Comparison of ENCODE assay signal across 1 cellular context in genomic region chr17:81487487-81488275, GRCh38.
TF ChIP-seq lines count a peak whose summit lies in the region.

No MANE protein-coding gene starts in this region.

TF ChIP-seq in WTC11, 78 proteins besides CTCF, POLR2A, EP300 and RAD21 (continued from another document and continues in another):
- TF ChIP-seq, protein P1, sequence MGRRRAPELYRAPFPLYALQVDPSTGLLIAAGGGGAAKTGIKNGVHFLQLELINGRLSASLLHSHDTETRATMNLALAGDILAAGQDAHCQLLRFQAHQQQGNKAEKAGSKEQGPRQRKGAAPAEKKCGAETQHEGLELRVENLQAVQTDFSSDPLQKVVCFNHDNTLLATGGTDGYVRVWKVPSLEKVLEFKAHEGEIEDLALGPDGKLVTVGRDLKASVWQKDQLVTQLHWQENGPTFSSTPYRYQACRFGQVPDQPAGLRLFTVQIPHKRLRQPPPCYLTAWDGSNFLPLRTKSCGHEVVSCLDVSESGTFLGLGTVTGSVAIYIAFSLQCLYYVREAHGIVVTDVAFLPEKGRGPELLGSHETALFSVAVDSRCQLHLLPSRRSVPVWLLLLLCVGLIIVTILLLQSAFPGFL (CRISPR knock-in tag; IDR thresholded peaks at IDR 0.05; ENCODE audit: borderline replicate concordance), result no peak
- TF ChIP-seq NFYB (CRISPR knock-in tag; conservative IDR thresholded peaks at IDR 0.05; ENCODE audit: low read depth), result peak; percentile 75
- no peak for TF ChIP-seq RORB (CRISPR knock-in tag; IDR thresholded peaks at IDR 0.05)
- no peak for TF ChIP-seq ZSCAN18 (CRISPR knock-in tag; IDR thresholded peaks at IDR 0.05)
- TF ChIP-seq FOXK1 (CRISPR knock-in tag; IDR thresholded peaks at IDR 0.05), result peak; percentile 65
- no peak for TF ChIP-seq NR1H2 (CRISPR knock-in tag; IDR thresholded peaks at IDR 0.05)
- TF ChIP-seq SMAD3 (CRISPR knock-in tag; IDR thresholded peaks at IDR 0.05; ENCODE audit: borderline replicate concordance), result no peak
- 0 out of 2 replicates have a peak, but pooled peaks have one; percentile 34 for TF ChIP-seq USF2 (CRISPR knock-in tag; IDR thresholded peaks at IDR 0.05)
- no peak for TF ChIP-seq ZNF121 (CRISPR knock-in tag; IDR thresholded peaks at IDR 0.05)
- TF ChIP-seq ZNF219 (CRISPR knock-in tag; IDR thresholded peaks at IDR 0.05; ENCODE audit: borderline replicate concordance), result no peak
- TF ChIP-seq ZNF138 (CRISPR knock-in tag; conservative IDR thresholded peaks at IDR 0.05), result 0 out of 2 replicates have a peak, but pooled peaks have one; percentile 24
- TF ChIP-seq, protein P2, sequence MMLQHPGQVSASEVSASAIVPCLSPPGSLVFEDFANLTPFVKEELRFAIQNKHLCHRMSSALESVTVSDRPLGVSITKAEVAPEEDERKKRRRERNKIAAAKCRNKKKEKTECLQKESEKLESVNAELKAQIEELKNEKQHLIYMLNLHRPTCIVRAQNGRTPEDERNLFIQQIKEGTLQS (CRISPR knock-in tag; conservative IDR thresholded peaks at IDR 0.05), result no peak
- no peak for TF ChIP-seq ATF1 (CRISPR knock-in tag; IDR thresholded peaks at IDR 0.05)
- TF ChIP-seq, protein P3, sequence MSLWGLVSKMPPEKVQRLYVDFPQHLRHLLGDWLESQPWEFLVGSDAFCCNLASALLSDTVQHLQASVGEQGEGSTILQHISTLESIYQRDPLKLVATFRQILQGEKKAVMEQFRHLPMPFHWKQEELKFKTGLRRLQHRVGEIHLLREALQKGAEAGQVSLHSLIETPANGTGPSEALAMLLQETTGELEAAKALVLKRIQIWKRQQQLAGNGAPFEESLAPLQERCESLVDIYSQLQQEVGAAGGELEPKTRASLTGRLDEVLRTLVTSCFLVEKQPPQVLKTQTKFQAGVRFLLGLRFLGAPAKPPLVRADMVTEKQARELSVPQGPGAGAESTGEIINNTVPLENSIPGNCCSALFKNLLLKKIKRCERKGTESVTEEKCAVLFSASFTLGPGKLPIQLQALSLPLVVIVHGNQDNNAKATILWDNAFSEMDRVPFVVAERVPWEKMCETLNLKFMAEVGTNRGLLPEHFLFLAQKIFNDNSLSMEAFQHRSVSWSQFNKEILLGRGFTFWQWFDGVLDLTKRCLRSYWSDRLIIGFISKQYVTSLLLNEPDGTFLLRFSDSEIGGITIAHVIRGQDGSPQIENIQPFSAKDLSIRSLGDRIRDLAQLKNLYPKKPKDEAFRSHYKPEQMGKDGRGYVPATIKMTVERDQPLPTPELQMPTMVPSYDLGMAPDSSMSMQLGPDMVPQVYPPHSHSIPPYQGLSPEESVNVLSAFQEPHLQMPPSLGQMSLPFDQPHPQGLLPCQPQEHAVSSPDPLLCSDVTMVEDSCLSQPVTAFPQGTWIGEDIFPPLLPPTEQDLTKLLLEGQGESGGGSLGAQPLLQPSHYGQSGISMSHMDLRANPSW (CRISPR knock-in tag; conservative IDR thresholded peaks at IDR 0.05; ENCODE audit: low read depth), result no peak
- peak; percentile 69 for TF ChIP-seq E2F5 (CRISPR knock-in tag; IDR thresholded peaks at IDR 0.05)
- TF ChIP-seq, protein P4, sequence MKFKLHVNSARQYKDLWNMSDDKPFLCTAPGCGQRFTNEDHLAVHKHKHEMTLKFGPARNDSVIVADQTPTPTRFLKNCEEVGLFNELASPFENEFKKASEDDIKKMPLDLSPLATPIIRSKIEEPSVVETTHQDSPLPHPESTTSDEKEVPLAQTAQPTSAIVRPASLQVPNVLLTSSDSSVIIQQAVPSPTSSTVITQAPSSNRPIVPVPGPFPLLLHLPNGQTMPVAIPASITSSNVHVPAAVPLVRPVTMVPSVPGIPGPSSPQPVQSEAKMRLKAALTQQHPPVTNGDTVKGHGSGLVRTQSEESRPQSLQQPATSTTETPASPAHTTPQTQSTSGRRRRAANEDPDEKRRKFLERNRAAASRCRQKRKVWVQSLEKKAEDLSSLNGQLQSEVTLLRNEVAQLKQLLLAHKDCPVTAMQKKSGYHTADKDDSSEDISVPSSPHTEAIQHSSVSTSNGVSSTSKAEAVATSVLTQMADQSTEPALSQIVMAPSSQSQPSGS (CRISPR knock-in tag; IDR thresholded peaks at IDR 0.05; ENCODE audit: borderline replicate concordance, low read depth), result no peak
- TF ChIP-seq EMX1 (CRISPR knock-in tag; IDR thresholded peaks at IDR 0.05), result no peak
- TF ChIP-seq IRF1 (CRISPR knock-in tag; IDR thresholded peaks at IDR 0.05), result peak; percentile 78; the same call in 1 of the 2 replicates
- no peak for TF ChIP-seq ELF4 (CRISPR knock-in tag; IDR thresholded peaks at IDR 0.05; ENCODE audit: low read depth)
- TF ChIP-seq, protein P5, sequence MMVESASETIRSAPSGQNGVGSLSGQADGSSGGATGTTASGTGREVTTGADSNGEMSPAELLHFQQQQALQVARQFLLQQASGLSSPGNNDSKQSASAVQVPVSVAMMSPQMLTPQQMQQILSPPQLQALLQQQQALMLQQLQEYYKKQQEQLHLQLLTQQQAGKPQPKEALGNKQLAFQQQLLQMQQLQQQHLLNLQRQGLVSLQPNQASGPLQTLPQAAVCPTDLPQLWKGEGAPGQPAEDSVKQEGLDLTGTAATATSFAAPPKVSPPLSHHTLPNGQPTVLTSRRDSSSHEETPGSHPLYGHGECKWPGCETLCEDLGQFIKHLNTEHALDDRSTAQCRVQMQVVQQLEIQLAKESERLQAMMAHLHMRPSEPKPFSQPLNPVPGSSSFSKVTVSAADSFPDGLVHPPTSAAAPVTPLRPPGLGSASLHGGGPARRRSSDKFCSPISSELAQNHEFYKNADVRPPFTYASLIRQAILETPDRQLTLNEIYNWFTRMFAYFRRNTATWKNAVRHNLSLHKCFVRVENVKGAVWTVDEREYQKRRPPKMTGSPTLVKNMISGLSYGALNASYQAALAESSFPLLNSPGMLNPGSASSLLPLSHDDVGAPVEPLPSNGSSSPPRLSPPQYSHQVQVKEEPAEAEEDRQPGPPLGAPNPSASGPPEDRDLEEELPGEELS (CRISPR knock-in tag; IDR thresholded peaks at IDR 0.05), result peak; percentile 78; the same call in 1 of the 2 replicates
- TF ChIP-seq HMGA2 (CRISPR knock-in tag; IDR thresholded peaks at IDR 0.05), result no peak
- TF ChIP-seq ARID4B (CRISPR knock-in tag; IDR thresholded peaks at IDR 0.05; ENCODE audit: borderline replicate concordance), result 0 out of 2 replicates have a peak, but pooled peaks have one; percentile 9
- TF ChIP-seq KAT7 (CRISPR knock-in tag; IDR thresholded peaks at IDR 0.05; ENCODE audit: borderline replicate concordance), result no peak
- TF ChIP-seq TCF7 (CRISPR knock-in tag; IDR thresholded peaks at IDR 0.05; ENCODE audit: low read depth), result no peak
- 0 out of 2 replicates have a peak, but pooled peaks have one; percentile 35 for TF ChIP-seq GTF2I (CRISPR knock-in tag; conservative IDR thresholded peaks at IDR 0.05)
- TF ChIP-seq, protein P6, sequence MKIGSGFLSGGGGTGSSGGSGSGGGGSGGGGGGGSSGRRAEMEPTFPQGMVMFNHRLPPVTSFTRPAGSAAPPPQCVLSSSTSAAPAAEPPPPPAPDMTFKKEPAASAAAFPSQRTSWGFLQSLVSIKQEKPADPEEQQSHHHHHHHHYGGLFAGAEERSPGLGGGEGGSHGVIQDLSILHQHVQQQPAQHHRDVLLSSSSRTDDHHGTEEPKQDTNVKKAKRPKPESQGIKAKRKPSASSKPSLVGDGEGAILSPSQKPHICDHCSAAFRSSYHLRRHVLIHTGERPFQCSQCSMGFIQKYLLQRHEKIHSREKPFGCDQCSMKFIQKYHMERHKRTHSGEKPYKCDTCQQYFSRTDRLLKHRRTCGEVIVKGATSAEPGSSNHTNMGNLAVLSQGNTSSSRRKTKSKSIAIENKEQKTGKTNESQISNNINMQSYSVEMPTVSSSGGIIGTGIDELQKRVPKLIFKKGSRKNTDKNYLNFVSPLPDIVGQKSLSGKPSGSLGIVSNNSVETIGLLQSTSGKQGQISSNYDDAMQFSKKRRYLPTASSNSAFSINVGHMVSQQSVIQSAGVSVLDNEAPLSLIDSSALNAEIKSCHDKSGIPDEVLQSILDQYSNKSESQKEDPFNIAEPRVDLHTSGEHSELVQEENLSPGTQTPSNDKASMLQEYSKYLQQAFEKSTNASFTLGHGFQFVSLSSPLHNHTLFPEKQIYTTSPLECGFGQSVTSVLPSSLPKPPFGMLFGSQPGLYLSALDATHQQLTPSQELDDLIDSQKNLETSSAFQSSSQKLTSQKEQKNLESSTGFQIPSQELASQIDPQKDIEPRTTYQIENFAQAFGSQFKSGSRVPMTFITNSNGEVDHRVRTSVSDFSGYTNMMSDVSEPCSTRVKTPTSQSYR (CRISPR knock-in tag; IDR thresholded peaks at IDR 0.05), result no peak
- TF ChIP-seq ZBTB43 (CRISPR knock-in tag; IDR thresholded peaks at IDR 0.05), result no peak
- 0 out of 2 replicates have a peak, but pooled peaks have one; percentile 24 for TF ChIP-seq ZBTB21 (CRISPR knock-in tag; IDR thresholded peaks at IDR 0.05; ENCODE audit: borderline replicate concordance)
- TF ChIP-seq ESRRA (CRISPR knock-in tag; IDR thresholded peaks at IDR 0.05; ENCODE audit: borderline replicate concordance), result 0 out of 2 replicates have a peak, but pooled peaks have one; percentile 43
- no peak for TF ChIP-seq OVOL2 (CRISPR knock-in tag; IDR thresholded peaks at IDR 0.05; ENCODE audit: borderline replicate concordance)
- TF ChIP-seq, protein P7, sequence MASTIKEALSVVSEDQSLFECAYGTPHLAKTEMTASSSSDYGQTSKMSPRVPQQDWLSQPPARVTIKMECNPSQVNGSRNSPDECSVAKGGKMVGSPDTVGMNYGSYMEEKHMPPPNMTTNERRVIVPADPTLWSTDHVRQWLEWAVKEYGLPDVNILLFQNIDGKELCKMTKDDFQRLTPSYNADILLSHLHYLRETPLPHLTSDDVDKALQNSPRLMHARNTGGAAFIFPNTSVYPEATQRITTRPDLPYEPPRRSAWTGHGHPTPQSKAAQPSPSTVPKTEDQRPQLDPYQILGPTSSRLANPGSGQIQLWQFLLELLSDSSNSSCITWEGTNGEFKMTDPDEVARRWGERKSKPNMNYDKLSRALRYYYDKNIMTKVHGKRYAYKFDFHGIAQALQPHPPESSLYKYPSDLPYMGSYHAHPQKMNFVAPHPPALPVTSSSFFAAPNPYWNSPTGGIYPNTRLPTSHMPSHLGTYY (CRISPR knock-in tag; IDR thresholded peaks at IDR 0.05), result no peak
